In genomic region chr1:2322593-2323295, GRCh38 we compare ENCODE assay signal across 9 cellular contexts.
DNase-seq lines count a peak whose midpoint lies in the region; ATAC-seq and TF ChIP-seq lines count a peak whose summit lies in the region.
"Had no signal": no experiment of that assay in that cellular context is flagged by ENCODE, and none has a peak within 500 bp of the region (broad histone marks: within the 10 kb centered on the region; RNA-seq: fewer than 3 reads in every experiment).

No MANE protein-coding gene starts in this region.

- TF ChIP-seq CTCF in epithelial cell of proximal tubule (conservative IDR thresholded peaks at IDR 0.05; ENCODE audit: low read depth, low read length): peak; percentile 0
- TF ChIP-seq CTCF in testis (IDR thresholded peaks at IDR 0.05): no peak

- intact Hi-C loops in testis (cut with DNase I; ENCODE audit: low total_unique reads): no loop called here

- TF ChIP-seq EP300 in Ishikawa (IDR thresholded peaks at IDR 0.05; ENCODE audit: borderline replicate concordance): 0 out of 2 replicates have a peak, but pooled peaks have one; percentile 8

- H3K4me3 ChIP-seq in epithelial cell of proximal tubule (ENCODE audit: low read depth, low read length) (peak overlapping the region; percentile 41), mesodermal cell (ENCODE audit: extremely low read depth, insufficient read depth, low read length, poor library complexity, severe bottlenecking) (no peak overlapping the region), testis (no peak overlapping the region)

- no peak for TF ChIP-seq POLR2A in testis (IDR thresholded peaks at IDR 0.05)

- 93 to 94% methylated on average over 43 to 45 of the region's 46 CpGs for WGBS in mesodermal cell (ENCODE audit: insufficient coverage in 2 of 2), 2 experiments
- WGBS in testis, 2 donors: 64 to 80% methylated on average over 8 to 43 of the region's 46 CpGs

- ATAC-seq in GM21529 (IDR thresholded peaks at IDR 0.05; ENCODE audit: unreplicated experiment) (no peak), GM21737 (IDR thresholded peaks at IDR 0.05; ENCODE audit: unreplicated experiment) (no peak)

- no peaks in the 10 kb centered on the region for H3K27me3 ChIP-seq in testis

- peak overlapping the region; percentile 99 for H3K27ac ChIP-seq in mesodermal cell (ENCODE audit: low read depth, low read length, severe bottlenecking)
- peak overlapping the region; percentile 77 to 81 for H3K27ac ChIP-seq in testis

- no peaks in the 10 kb centered on the region for H3K36me3 ChIP-seq in mesodermal cell (ENCODE audit: control insufficient read depth, insufficient read depth, low read length)
- H3K36me3 ChIP-seq in testis (ENCODE audit: low read depth, missing control alignments): no peaks in the 10 kb centered on the region

- H3K4me1 ChIP-seq in mesodermal cell (ENCODE audit: control insufficient read depth, insufficient read depth, low read length, poor library complexity, severe bottlenecking) (peaks cover 20% of the 10 kb centered on the region), testis (peaks cover 42% of the 10 kb centered on the region)

- no peak for TF ChIP-seq RAD21 in Ishikawa (IDR thresholded peaks at IDR 0.05; ENCODE audit: low read depth)

- H3K9me3 ChIP-seq in mesodermal cell (ENCODE audit: control insufficient read depth, low read length) (no peaks in the 10 kb centered on the region), testis (no peaks in the 10 kb centered on the region)

- no peak for DNase-seq in epithelial cell of proximal tubule (ENCODE audit: low read depth)
- no peak for DNase-seq in testis
- no peak for DNase-seq in stimulated activated CD4-positive, alpha-beta T cell treated with anti-CD3 and anti-CD28 coated beads, Interleukin-2, amount 100 ng/mL, for 48 hours
- DNase-seq in GDM1 (lab: John Stamatoyannopoulos, UW): no peak
- DNase-seq: DMS153 had no signal

TF ChIP-seq in Ishikawa, 13 proteins besides CTCF, POLR2A, EP300 and RAD21:
- TF ChIP-seq ZBTB7A (IDR thresholded peaks at IDR 0.05; ENCODE audit: low read depth) (0 out of 2 replicates have a peak, but pooled peaks have one; percentile 4), TCF12 (IDR thresholded peaks at IDR 0.05; ENCODE audit: low read depth) (no peak), MAX (IDR thresholded peaks at IDR 0.05) (peak; percentile 9; the same call in 1 of the 2 replicates), TEAD4 (IDR thresholded peaks at IDR 0.05) (no peak), CREB1 (IDR thresholded peaks at IDR 0.05; ENCODE audit: low read depth) (no peak), FOXM1 (IDR thresholded peaks at IDR 0.05; ENCODE audit: borderline replicate concordance, low read depth) (no peak), YY1 (IDR thresholded peaks at IDR 0.05; ENCODE audit: low read depth) (no peak), TAF1 (IDR thresholded peaks at IDR 0.05; ENCODE audit: low read depth) (no peak)
